Comparison of ENCODE assay signal across 8 cellular contexts in the genomic region with DNA sequence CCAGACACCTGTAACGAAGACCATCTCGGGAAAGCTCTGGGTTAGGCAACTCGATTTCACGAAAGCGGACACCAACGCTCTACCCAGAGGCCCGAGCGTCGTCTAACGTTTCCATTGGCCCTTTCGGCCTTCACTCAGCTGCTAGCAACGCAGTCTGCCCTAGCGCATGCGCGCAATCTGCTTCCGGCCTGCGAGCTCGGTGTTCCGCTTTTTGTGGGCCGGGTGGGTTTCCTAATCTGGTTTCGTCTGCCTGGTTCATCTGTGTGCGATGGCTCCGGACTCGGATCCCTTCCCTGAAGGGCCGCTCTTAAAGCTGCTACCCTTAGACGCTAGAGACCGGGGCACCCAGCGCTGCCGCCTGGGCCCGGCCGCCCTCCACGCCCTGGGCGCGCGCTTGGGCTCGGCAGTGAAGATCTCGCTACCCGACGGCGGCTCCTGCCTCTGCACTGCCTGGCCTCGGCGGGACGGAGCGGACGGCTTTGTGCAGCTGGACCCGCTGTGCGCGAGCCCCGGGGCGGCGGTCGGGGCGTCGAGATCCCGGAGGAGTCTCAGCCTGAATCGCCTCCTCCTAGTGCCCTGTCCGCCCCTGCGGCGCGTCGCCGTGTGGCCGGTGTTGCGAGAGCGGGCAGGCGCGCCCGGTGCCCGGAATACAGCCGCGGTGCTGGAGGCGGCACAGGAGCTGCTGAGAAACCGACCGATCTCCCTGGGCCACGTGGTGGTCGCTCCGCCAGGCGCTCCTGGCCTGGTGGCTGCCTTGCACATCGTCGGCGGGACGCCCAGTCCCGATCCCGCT. TPM values are rescaled to one million over a fixed set of nuclear protein-coding genes. Genes with fewer than 3 reads are reported as not detected.
DNase-seq lines count a peak whose midpoint lies in the region; ATAC-seq and TF ChIP-seq lines count a peak whose summit lies in the region.

No MANE protein-coding gene starts in this region.

- no peaks in the 10 kb centered on the region for H3K9me3 Mint-ChIP-seq in H9
- no peaks in the 10 kb centered on the region for H3K9me3 Mint-ChIP-seq in nephron

- no peak overlapping the region for H2BK120ac ChIP-seq in H9 (ENCODE audit: low read depth, low read length, poor library complexity, severe bottlenecking)

- H3K36me3 Mint-ChIP-seq in H9 (ENCODE audit: insufficient read depth in 1 of 3, low read depth in 3 of 3) (peaks cover 4 to 23% (median 22%) of the 10 kb centered on the region in 3 experiments; a peak in 6 of 7 replicates), nephron (ENCODE audit: low read depth) (peaks cover 19% of the 10 kb centered on the region)

- peak overlapping the region; percentile 62 for H3K14ac ChIP-seq in H9 (ENCODE audit: insufficient read depth, low read length)

- H2BK20ac ChIP-seq in H9 (ENCODE audit: low read depth, low read length, poor library complexity, severe bottlenecking): no peak overlapping the region

- peak; percentile 97 for ATAC-seq in stimulated activated naive CD8-positive, alpha-beta T cell treated with anti-CD3 and anti-CD28 coated beads, Interleukin-15, Interleukin-2, amounts not matched to agents 100 U/mL and 50 U/mL, for 24 hours

- no peaks in the 10 kb centered on the region for H3K27me3 ChIP-seq in H9 (ENCODE audit: insufficient read depth, low read length)

- H2BK15ac ChIP-seq in H9 (ENCODE audit: low read depth, low read length): no peak overlapping the region

- H3K4me1 ChIP-seq in ES-I3 (ENCODE audit: insufficient read depth, low read length) (no peaks in the 10 kb centered on the region), H9 (ENCODE audit: insufficient read depth, low read length) (no peaks in the 10 kb centered on the region)

- peaks cover 9% of the 10 kb centered on the region for H3K23me2 ChIP-seq in H9 (ENCODE audit: insufficient read length, low read depth, low read length, poor library complexity, severe bottlenecking)

- peaks cover 6% of the 10 kb centered on the region; the same call in 1 of the 2 replicates for H3K36me3 ChIP-seq in ES-I3 (ENCODE audit: insufficient read depth, low read length)

- TF ChIP-seq CTCF in H9 (conservative IDR thresholded peaks at IDR 0.05): no peak
- TF ChIP-seq CTCF in nephron (IDR thresholded peaks at IDR 0.05; ENCODE audit: unreplicated experiment in 3 of 3): no peak

- peak overlapping the region; percentile 79 for H3K4me2 ChIP-seq in H9 (ENCODE audit: insufficient read depth, insufficient read length, low read length)

- peaks cover 9% of the 10 kb centered on the region; the same call in 1 of the 2 replicates for H3K79me2 ChIP-seq in H9 (ENCODE audit: insufficient read depth, low read length)

- TF ChIP-seq POLR2A in Raji (IDR thresholded peaks at IDR 0.05; ENCODE audit: insufficient read depth, low read depth, low read length): peak; percentile 96

- no peak overlapping the region for H2AK5ac ChIP-seq in H9 (ENCODE audit: insufficient read length, low read length)

- no peaks in the 10 kb centered on the region for H4K20me1 ChIP-seq in H9 (ENCODE audit: control insufficient read depth, insufficient read depth, insufficient read length)

- H3T11ph ChIP-seq in H9 (ENCODE audit: low read length): no peak overlapping the region

- H3K27ac Mint-ChIP-seq in H9 (peak overlapping the region in 2 of 3 experiments; percentile 68 to 94; a peak in 2 of 7 replicates), nephron (peak overlapping the region; percentile 88 to 95 (median 95))

- H2BK12ac ChIP-seq in H9 (ENCODE audit: insufficient read length, low read depth, low read length): no peak overlapping the region

- no peak overlapping the region for H3K27ac ChIP-seq in H9 (ENCODE audit: insufficient read length, low read depth, low read length)

- H3K9ac ChIP-seq in ES-I3 (ENCODE audit: low read depth, low read length) (peak overlapping the region; percentile 99), H9 (ENCODE audit: extremely low read depth, insufficient read length, low read length) (peak overlapping the region; percentile 70)

- no peak overlapping the region for H4K91ac ChIP-seq in H9 (ENCODE audit: insufficient read length, low read depth, low read length)

- H3K4ac ChIP-seq in H9 (ENCODE audit: low read depth, low read length): no peak overlapping the region

- H3K27me3 Mint-ChIP-seq in H9 (ENCODE audit: low read depth): peaks cover 5% of the 10 kb centered on the region
- H3K27me3 Mint-ChIP-seq in nephron (ENCODE audit: low read depth): peaks cover 4% of the 10 kb centered on the region

- H3K56ac ChIP-seq in H9 (ENCODE audit: insufficient read length, low read depth, low read length): no peak overlapping the region

- H3K4me1 Mint-ChIP-seq in H9: peaks cover 14 to 17% of the 10 kb centered on the region in 2 experiments; a peak in 3 of 4 replicates
- H3K4me1 Mint-ChIP-seq in nephron: peaks cover 27% of the 10 kb centered on the region

- H3K79me1 ChIP-seq in H9 (ENCODE audit: insufficient read depth, low read depth, low read length, poor library complexity, severe bottlenecking): no peaks in the 10 kb centered on the region

- no peak overlapping the region for H3K23ac ChIP-seq in H9 (ENCODE audit: insufficient read length, low read depth, low read length)

- no peak overlapping the region for H4K8ac ChIP-seq in H9 (replicated peaks; ENCODE audit: insufficient read length, low read depth, low read length)

- DNase-seq in H9 (peak; percentile 97), M059J (ENCODE audit: low read depth) (peak; percentile 97), fibroblast of the conjunctiva (ENCODE audit: low read depth) (peak; percentile 98)
- DNase-seq in activated effector memory CD4-positive, alpha-beta T cell treated with anti-CD3 and anti-CD28 coated beads, Interleukin-2, amount 50 U/mL, for 16 hours: peak; percentile 98
- peak; percentile 96 for DNase-seq in stimulated activated naive CD8-positive, alpha-beta T cell treated with anti-CD3 and anti-CD28 coated beads, Interleukin-15, Interleukin-2, amounts not matched to agents 100 U/mL and 50 U/mL, for 24 hours

- no peaks in the 10 kb centered on the region for H3K9me3 ChIP-seq in ES-I3 (ENCODE audit: control insufficient read depth, insufficient read depth, low read length)
- H3K9me3 ChIP-seq in H9 (ENCODE audit: control insufficient read depth, low read depth, low read length): no peaks in the 10 kb centered on the region

- no CpG with 5 or more reads among the region's 84 CpGs for WGBS in H9 (ENCODE audit: extremely low coverage, insufficient read length, low lambda C conversion rate)

- no peak overlapping the region for H2AFZ ChIP-seq in H9 (ENCODE audit: low read length)

- H4K5ac ChIP-seq in H9 (ENCODE audit: insufficient read length, low read depth, low read length): no peak overlapping the region

- H3K18ac ChIP-seq in H9 (ENCODE audit: insufficient read length, low read depth, low read length): peak overlapping the region; percentile 77

- H2BK5ac ChIP-seq in H9 (ENCODE audit: insufficient read length, low read length): no peak overlapping the region

- H3K4me3 Mint-ChIP-seq in H9 (peak overlapping the region; percentile 91 to 95), nephron (peak overlapping the region; percentile 94 to 99 (median 96))

RNA-seq across cellular contexts. Expression of a gene that starts 24.0 kb away (rescaled TPM):
- 9.0 and 10.7 TPM in 2 replicates for total RNA-seq in H9 (2021)
- 1.1 and 1.5 TPM in 2 replicates for total RNA-seq in M059J (2014; rRNA removed; shearing (Covaris generic))
